In genomic region chr5:88203977-88204735, GRCh38 we compare ENCODE assay signal across 11 cellular contexts.
DNase-seq lines count a peak whose midpoint lies in the region; ATAC-seq and TF ChIP-seq lines count a peak whose summit lies in the region.
"Had no signal": no experiment of that assay in that cellular context is flagged by ENCODE, and none has a peak within 500 bp of the region (broad histone marks: within the 10 kb centered on the region; RNA-seq: fewer than 3 reads in every experiment).

No MANE protein-coding gene starts in this region.

- intact Hi-C loops in left cardiac atrium (cut with DNase I), result no loop called here

- no peak overlapping the region for H3K4me3 ChIP-seq in astrocyte of the spinal cord (ENCODE audit: low read depth, low read length)
- H3K4me3 ChIP-seq: GM12878, vagina had no signal

- TF ChIP-seq CTCF in astrocyte of the spinal cord (IDR thresholded peaks at IDR 0.05; ENCODE audit: low read depth, low read length), result no peak

- in situ Hi-C loops in astrocyte of the spinal cord (cut with HindIII; ENCODE audit: low sequenced_read_pairs), result no loop called here

- ATAC-seq in GM21526 (IDR thresholded peaks at IDR 0.05; ENCODE audit: low FRiP score, unreplicated experiment) (peak; percentile 66), left cardiac atrium (no peak), GM18870 (IDR thresholded peaks at IDR 0.05; ENCODE audit: unreplicated experiment) (no peak)
- ATAC-seq: GM12878 had no signal

- DNase-seq in NCI-H2227 treated with DMSO at 0.1 percent for 48 hours (lab: John Stamatoyannopoulos, UW) (peak; percentile 53), astrocyte of the spinal cord (ENCODE audit: low read depth, low spot score) (peak; percentile 80), left cardiac atrium (no peak), NOMO-1 treated with DMSO at 0.1 percent for 48 hours (lab: John Stamatoyannopoulos, UW; ENCODE audit: unreplicated experiment) (no peak), amniotic stem cell (lab: John Stamatoyannopoulos, UW) (no peak)
- peak; percentile 4 for DNase-seq in stimulated activated CD4-positive, alpha-beta T cell treated with anti-CD3 and anti-CD28 coated beads, Interleukin-4, amount 100 ng/mL, for 1 hour
- DNase-seq: SHP77 had no signal

Comparison
In these comparisons a context has a peak if more than half of its experiments do, and no peak if none do; other contexts are left out.
1. DNase-seq: peak in NCI-H2227 treated with DMSO at 0.1 percent for 48 hours (single experiment), astrocyte of the spinal cord (single experiment) and stimulated activated CD4-positive, alpha-beta T cell treated with anti-CD3 and anti-CD28 coated beads, Interleukin-4, amount 100 ng/mL, for 1 hour (single experiment); none in left cardiac atrium (single experiment), NOMO-1 treated with DMSO at 0.1 percent for 48 hours (single experiment) and amniotic stem cell (single experiment).